Comparison of ENCODE assay signal across 16 cellular contexts in the genomic region with DNA sequence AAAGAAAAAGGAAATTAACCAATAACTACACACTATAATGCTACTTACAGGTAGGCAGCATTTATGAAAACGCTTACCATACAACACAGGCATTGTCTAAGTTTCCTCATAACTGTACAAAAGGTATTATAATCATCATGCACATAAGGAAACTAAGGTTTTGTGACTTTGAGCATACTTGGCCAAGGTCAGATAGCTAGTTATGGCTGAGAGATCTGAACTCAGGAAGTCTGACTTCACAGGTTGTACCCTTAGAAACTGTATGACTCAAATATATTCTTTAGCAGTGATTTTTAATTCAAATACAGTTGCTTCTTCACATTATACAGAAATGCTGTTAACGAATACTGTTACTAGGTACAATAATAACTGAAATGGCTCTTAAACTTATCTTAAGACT.
DNase-seq lines count a peak whose midpoint lies in the region; ATAC-seq, FAIRE-seq and TF ChIP-seq lines count a peak whose summit lies in the region.
"Had no signal": no experiment of that assay in that cellular context is flagged by ENCODE, and none has a peak within 500 bp of the region (broad histone marks: within the 10 kb centered on the region; RNA-seq: fewer than 3 reads in every experiment).

No MANE protein-coding gene starts in this region.

- no peak for DNase-seq in CD8-positive, alpha-beta memory T cell
- DNase-seq in endothelial cell of umbilical vein (ENCODE audit: low read depth, low spot score) (peak; percentile 70), colonic mucosa (no peak), DMS114 treated with DMSO at 0.1 percent for 48 hours (lab: John Stamatoyannopoulos, UW; ENCODE audit: unreplicated experiment) (no peak), GDM1 (lab: John Stamatoyannopoulos, UW) (no peak), putamen (ENCODE audit: low spot score) (no peak)
- DNase-seq: amniotic stem cell, hypothalamus, IMR-90, left lung, nephron progenitor cell, SK-N-SH had no signal

- H3K9me3 Mint-ChIP-seq in CD8-positive, alpha-beta memory T cell: no peaks in the 10 kb centered on the region
- H3K9me3 Mint-ChIP-seq: nephron progenitor cell had no signal

- peaks cover 49% of the 10 kb centered on the region for H3K4me1 ChIP-seq in CD8-positive, alpha-beta memory T cell (ENCODE audit: insufficient read depth, low read length)
- H3K4me1 ChIP-seq in endothelial cell of umbilical vein (ENCODE audit: control insufficient read depth, extremely low read depth, insufficient read depth, low read length): peaks cover 13% of the 10 kb centered on the region
- peaks cover 8% of the 10 kb centered on the region for H3K4me1 ChIP-seq in colonic mucosa

- CTCF ChIA-PET in CD8-positive, alpha-beta memory T cell (lab: Charles Lee): no interaction called here
- CTCF ChIA-PET in endothelial cell of umbilical vein (lab: Charles Lee): interaction anchor here (0.8 to 5.4 kb wide), 4 partner anchors 9 to 46 kb away, joined by 4 to 26 read pairs (median 4); no protein-coding TSS in a partner anchor

- H3K4me3 Mint-ChIP-seq in CD8-positive, alpha-beta memory T cell: no peak overlapping the region
- H3K4me3 Mint-ChIP-seq: nephron progenitor cell had no signal

- H3K4me3 ChIP-seq in CD8-positive, alpha-beta memory T cell (ENCODE audit: low read length): no peak overlapping the region
- H3K4me3 ChIP-seq in endothelial cell of umbilical vein (replicated peaks in 1 of 3; ENCODE audit: insufficient read depth in 1 of 3, low read depth in 1 of 3, low read length in 3 of 3): no peak overlapping the region
- H3K4me3 ChIP-seq in colonic mucosa: no peak overlapping the region
- H3K4me3 ChIP-seq: BLaER1 treated with 17β-estradiol and CSF1 and Interleukin-3, amounts not matched to agents 10 nM and 100 nM; left lung had no signal

- peaks cover 36% of the 10 kb centered on the region for H3K79me2 ChIP-seq in endothelial cell of umbilical vein (ENCODE audit: control insufficient read depth, insufficient read depth, low read length)

- no peaks in the 10 kb centered on the region for H3K9me1 ChIP-seq in endothelial cell of umbilical vein (replicated peaks; ENCODE audit: control insufficient read depth, extremely low read depth, insufficient read depth, low read length)

- peak overlapping the region; percentile 59 for H3K4me2 ChIP-seq in endothelial cell of umbilical vein (ENCODE audit: insufficient read depth, low read length)
- H3K4me2 ChIP-seq: BLaER1 treated with 17β-estradiol and CSF1 and Interleukin-3, amounts not matched to agents 10 nM and 100 nM; SK-N-SH had no signal

- peak overlapping the region in 6 of 8 donors; percentile 11 to 81 (median 70) for H3K27ac Mint-ChIP-seq in CD8-positive, alpha-beta memory T cell
- H3K27ac Mint-ChIP-seq: nephron progenitor cell had no signal

- TF ChIP-seq CTCF in endothelial cell of umbilical vein (IDR thresholded peaks at IDR 0.05; ENCODE audit: extremely low read depth in 1 of 2, insufficient read depth in 1 of 2, low read depth in 1 of 2, low read length in 2 of 2): no peak
- no peak for TF ChIP-seq CTCF in colonic mucosa (IDR thresholded peaks at IDR 0.05)

- H3K9ac ChIP-seq in endothelial cell of umbilical vein (replicated peaks; ENCODE audit: extremely low read depth, insufficient read depth, low read length): no peak overlapping the region
- H3K9ac ChIP-seq in colonic mucosa (ENCODE audit: low read depth in 2 of 2, low read length in 2 of 2): no peak overlapping the region
- H3K9ac ChIP-seq: BLaER1 treated with 17β-estradiol and CSF1 and Interleukin-3, amounts not matched to agents 10 nM and 100 nM; SK-N-SH had no signal

- H3K27me3 Mint-ChIP-seq in CD8-positive, alpha-beta memory T cell: no peaks in the 10 kb centered on the region

- intact Hi-C loops in endothelial cell of umbilical vein (cut with micrococcal nuclease): no loop called here
- intact Hi-C loops in colonic mucosa (cut with DNase I): no loop called here

- no peak for TF ChIP-seq POLR2A in endothelial cell of umbilical vein (IDR thresholded peaks at IDR 0.05; ENCODE audit: low read depth, low read length)

- no TSS peak for BruUV-seq in endothelial cell of umbilical vein (replicated peaks; lab: Mats Ljungman, UMichigan)

- peak; percentile 62 for FAIRE-seq in endothelial cell of umbilical vein (lab: Jason Lieb, UNC)

- dilution Hi-C loops in endothelial cell of umbilical vein (cut with MboI; ENCODE audit: extremely low pct_ligation_motif_present, low sequenced_read_pairs): no loop called here

- ATAC-seq in GM18907 (IDR thresholded peaks at IDR 0.05; ENCODE audit: unreplicated experiment): peak; percentile 65
- peak; percentile 55 for ATAC-seq in HG03175 (IDR thresholded peaks at IDR 0.05; ENCODE audit: unreplicated experiment)
- ATAC-seq: left lung, sciatic nerve had no signal

- H4K20me1 ChIP-seq in endothelial cell of umbilical vein (replicated peaks; ENCODE audit: control insufficient read depth, extremely low read depth, insufficient read depth, low read length): no peaks in the 10 kb centered on the region

- H3K27me3 ChIP-seq in CD8-positive, alpha-beta memory T cell (ENCODE audit: insufficient read depth, low read length, poor library complexity, severe bottlenecking): no peaks in the 10 kb centered on the region
- H3K27me3 ChIP-seq in endothelial cell of umbilical vein (ENCODE audit: control insufficient read depth in 2 of 2, insufficient read depth in 2 of 2, low read length in 2 of 2) (no peaks in the 10 kb centered on the region), colonic mucosa (no peaks in the 10 kb centered on the region)
- H3K27me3 ChIP-seq: BLaER1 treated with 17β-estradiol and CSF1 and Interleukin-3, amounts not matched to agents 10 nM and 100 nM; left lung had no signal

- H2AFZ ChIP-seq in endothelial cell of umbilical vein (ENCODE audit: low read depth, low read length): no peak overlapping the region

- peaks cover 15 to 57% (median 21%) of the 10 kb centered on the region in 3 donors for H3K36me3 Mint-ChIP-seq in CD8-positive, alpha-beta memory T cell

- peaks cover 3% of the 10 kb centered on the region for H3K36me3 ChIP-seq in CD8-positive, alpha-beta memory T cell (ENCODE audit: insufficient read depth, low read length)
- H3K36me3 ChIP-seq in endothelial cell of umbilical vein (ENCODE audit: control insufficient read depth in 2 of 2, extremely low read depth in 1 of 2, insufficient read depth in 2 of 2, low read length in 2 of 2) (peaks cover 2 to 8% of the 10 kb centered on the region in 2 experiments), colonic mucosa (peaks cover 12% of the 10 kb centered on the region)

- POLR2A ChIA-PET in CD8-positive, alpha-beta memory T cell (lab: Charles Lee): no interaction called here
- POLR2A ChIA-PET in endothelial cell of umbilical vein (lab: Charles Lee): interaction anchor here (1.0 kb wide), 1 partner anchor 20 kb away, joined by 3 read pairs; no protein-coding TSS in a partner anchor

- no peak overlapping the region for H3K27ac ChIP-seq in CD8-positive, alpha-beta memory T cell (ENCODE audit: low read depth, low read length)
- H3K27ac ChIP-seq in endothelial cell of umbilical vein (ENCODE audit: insufficient read depth, low read depth, low read length): peak overlapping the region; percentile 18
- H3K27ac ChIP-seq in colonic mucosa: no peak overlapping the region
- H3K27ac ChIP-seq: BLaER1 treated with 17β-estradiol and CSF1 and Interleukin-3, amounts not matched to agents 10 nM and 100 nM; left lung had no signal

- H3K9me3 ChIP-seq in CD8-positive, alpha-beta memory T cell (ENCODE audit: low read length): no peaks in the 10 kb centered on the region
- no peaks in the 10 kb centered on the region for H3K9me3 ChIP-seq in endothelial cell of umbilical vein (replicated peaks; ENCODE audit: control insufficient read depth, insufficient read depth, low read length)
- H3K9me3 ChIP-seq in colonic mucosa: no peaks in the 10 kb centered on the region
- H3K9me3 ChIP-seq: left lung, SK-N-SH had no signal

- H3K4me1 Mint-ChIP-seq in CD8-positive, alpha-beta memory T cell: peaks cover 49 to 67% (median 66%) of the 10 kb centered on the region in 3 donors
- H3K4me1 Mint-ChIP-seq: nephron progenitor cell had no signal

TF ChIP-seq in endothelial cell of umbilical vein, 7 proteins besides CTCF, POLR2A, EP300 and RAD21:
- TF ChIP-seq MYC (IDR thresholded peaks at IDR 0.05; ENCODE audit: low read depth, low read length) (no peak), FOS (IDR thresholded peaks at IDR 0.05; ENCODE audit: borderline replicate concordance, insufficient read depth, low read length) (peak; percentile 20), JUN (IDR thresholded peaks at IDR 0.05; ENCODE audit: borderline replicate concordance, insufficient read depth, insufficient read length, low read depth) (no peak)
